ENCODE assay signal across 16 cellular contexts in the genomic region with DNA sequence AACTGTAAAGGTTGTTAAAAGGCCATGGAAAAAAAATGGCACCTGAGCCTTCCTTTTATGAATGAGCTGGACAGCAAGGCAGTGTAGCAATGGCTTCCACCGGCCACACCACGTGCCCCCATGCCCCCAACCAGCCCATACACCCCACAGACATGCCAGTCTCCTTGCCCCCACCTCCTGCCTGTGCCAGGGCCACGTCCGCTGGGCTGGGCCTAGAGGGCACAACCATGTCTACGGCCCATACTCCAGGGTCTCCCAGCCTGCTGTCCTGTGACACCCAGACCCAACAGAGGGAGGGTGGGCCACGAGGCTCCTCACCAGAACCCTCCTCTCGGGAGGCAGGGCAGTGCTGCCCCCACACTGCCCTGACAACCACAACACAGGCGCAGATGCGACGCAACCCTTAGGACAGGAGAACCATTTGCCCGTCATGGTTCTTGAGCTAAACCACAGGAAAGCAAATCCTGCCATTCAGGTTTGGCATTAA.
"Had no signal": no experiment of that assay in that cellular context is flagged by ENCODE, and none has a peak within 500 bp of the region (broad histone marks: within the 10 kb centered on the region; RNA-seq: fewer than 3 reads in every experiment).

No MANE protein-coding gene starts in this region.

- H3K4me1 ChIP-seq: foreskin keratinocyte had no signal

- H3K9me3 Mint-ChIP-seq: endodermal cell; naive thymus-derived CD8-positive, alpha-beta T cell; T-helper 2 cell treated with Interferon-gamma antibody and Interleukin-4, amounts not matched to agents 5 μg/mL and 100 μg/mL, for 36 hours had no signal

- H3K9me3 ChIP-seq: left lung, tibial artery had no signal

- DNase-seq: activated CD4-positive, alpha-beta T cell treated with anti-CD3 and anti-CD28 coated beads for 36 hours; activated CD4-positive, alpha-beta T cell treated with anti-CD3 and anti-CD28 coated beads, Interleukin-2, amount 50 U/mL, for 48 hours; activated naive CD4-positive, alpha-beta T cell treated with Interleukin-2 at 50 U/mL for 16 hours; dorsolateral prefrontal cortex; foreskin keratinocyte; glutamatergic neuron; hippocampal formation; left lung; mesenchymal stem cell; naive thymus-derived CD8-positive, alpha-beta T cell; nucleus accumbens; stimulated activated naive CD4-positive, alpha-beta T cell treated with Interleukin-2 at 50 U/mL for 16 hours; substantia nigra; tibial artery had no signal

- H3K27me3 ChIP-seq: dorsolateral prefrontal cortex, foreskin keratinocyte, left lung, tibial artery had no signal

- H3K27ac ChIP-seq: dorsolateral prefrontal cortex, foreskin keratinocyte, left lung, tibial artery had no signal

- H3K4me3 ChIP-seq: dorsolateral prefrontal cortex, left lung, tibial artery had no signal

- H3K4me3 Mint-ChIP-seq: activated CD4-positive, alpha-beta T cell treated with anti-CD3 and anti-CD28 coated beads for 36 hours; endodermal cell; naive thymus-derived CD8-positive, alpha-beta T cell; T-helper 2 cell treated with Interferon-gamma antibody and Interleukin-4, amounts not matched to agents 5 μg/mL and 100 μg/mL, for 36 hours had no signal

- H3K27ac Mint-ChIP-seq: activated CD4-positive, alpha-beta T cell treated with anti-CD3 and anti-CD28 coated beads for 36 hours; endodermal cell; T-helper 2 cell treated with Interferon-gamma antibody and Interleukin-4, amounts not matched to agents 5 μg/mL and 100 μg/mL, for 36 hours had no signal

- H3K27me3 Mint-ChIP-seq: activated CD4-positive, alpha-beta T cell treated with anti-CD3 and anti-CD28 coated beads for 36 hours; naive thymus-derived CD8-positive, alpha-beta T cell had no signal
